Comparison of ENCODE assay signal across 8 cellular contexts in the genomic region with DNA sequence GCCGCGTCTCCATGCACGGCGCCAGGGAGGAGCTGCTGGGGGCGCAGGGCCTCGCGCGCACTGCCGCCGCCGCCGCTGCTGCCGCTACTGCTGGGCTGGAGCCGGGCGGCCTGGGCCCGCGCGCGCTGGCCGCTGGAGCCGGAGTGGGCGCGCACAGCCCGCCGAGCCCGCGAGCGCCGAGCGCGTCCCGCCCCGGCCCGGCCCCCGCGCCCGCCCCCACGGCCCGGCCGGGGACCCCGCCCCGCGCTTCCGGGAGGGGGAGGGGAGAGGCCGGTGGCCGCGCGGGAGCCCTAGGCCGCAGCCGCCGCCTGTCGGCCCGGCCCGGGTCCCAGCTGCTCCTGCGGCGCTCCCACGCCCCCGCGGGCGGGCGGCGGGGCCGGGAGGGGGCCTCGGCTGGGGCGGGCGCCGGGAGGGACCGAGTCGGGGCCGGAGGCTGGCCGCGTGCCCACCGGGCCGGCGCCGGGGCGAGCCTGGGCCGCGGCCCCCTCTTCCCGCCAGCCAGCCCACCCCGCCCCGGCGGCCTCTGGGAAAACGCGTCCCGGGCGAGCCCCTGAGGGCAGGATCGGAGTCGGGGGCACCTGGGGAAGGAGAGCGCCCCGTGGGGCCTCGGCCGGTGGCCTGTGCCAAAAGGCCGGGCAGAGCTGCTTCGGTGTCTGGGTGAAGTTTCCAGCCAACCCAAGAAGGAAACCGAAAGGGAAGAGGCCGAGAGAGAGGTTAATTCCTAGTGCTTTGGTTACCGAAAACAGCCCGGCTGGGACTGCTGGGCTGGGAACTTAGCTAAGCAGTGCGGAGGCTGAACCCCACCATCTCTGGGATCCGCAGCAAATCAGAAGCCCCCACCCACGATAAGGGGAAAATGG. TPM values are rescaled to one million over a fixed set of nuclear protein-coding genes. Genes with fewer than 3 reads are reported as not detected.
A peak's percentile ranks its signal among the peaks of the same experiment; 100 is the strongest.
DNase-seq lines count a peak whose midpoint lies in the region; ATAC-seq and TF ChIP-seq lines count a peak whose summit lies in the region.

A gene (minus strand): TSS at position 145 of the 860 bp plus-strand sequence. CDS start 321 bp downstream, outside the sequence.

- no peak for TF ChIP-seq POLR2A in esophagus muscularis mucosa (IDR thresholded peaks at IDR 0.05; ENCODE audit: low read depth)

- no peaks in the 10 kb centered on the region for H3K9me2 ChIP-seq in OCI-LY1 (ENCODE audit: low read depth, low read length)

- peaks cover 40% of the 10 kb centered on the region for H3K79me2 ChIP-seq in OCI-LY1 (ENCODE audit: insufficient read depth, low read length)

- H3K9me3 Mint-ChIP-seq in CD14-positive monocyte: no peaks in the 10 kb centered on the region

- H3K36me3 Mint-ChIP-seq in CD14-positive monocyte: peaks cover 6 to 7% of the 10 kb centered on the region in 2 donors

- H3K4me3 ChIP-seq in OCI-LY1 (ENCODE audit: low read depth, low read length, poor library complexity, severe bottlenecking) (peak within 1 kb of the TSS; percentile 83), esophagus muscularis mucosa (peak within 1 kb of the TSS; percentile 75 to 99 (median 88)), muscle layer of duodenum (ENCODE audit: low read depth in 1 of 2, low read length in 2 of 2) (peak within 1 kb of the TSS; percentile 92 to 97), subcutaneous abdominal adipose tissue (ENCODE audit: low read depth in 1 of 5, low read length in 5 of 5) (peak within 1 kb of the TSS; percentile 78 to 91 (median 86))

- DNase-seq in CD14-positive monocyte (ENCODE audit: low spot score) (no peak), activated T-helper 1 cell treated with Interleukin-2 at 50 U/mL for 16 hours (ENCODE audit: low read depth) (peak; percentile 51), esophagus muscularis mucosa (ENCODE audit: extremely low spot score) (no peak)

- H3K9ac ChIP-seq in OCI-LY1 (ENCODE audit: low read length) (peak within 1 kb of the TSS; percentile 81), subcutaneous abdominal adipose tissue (ENCODE audit: low read length in 5 of 5) (peak within 1 kb of the TSS; percentile 78 to 96 (median 93))

- H3F3A ChIP-seq in OCI-LY1 (ENCODE audit: insufficient read depth, low read length): peaks cover 8% of the 10 kb centered on the region; the same call in 1 of the 2 replicates

- no peak for TF ChIP-seq EP300 in esophagus muscularis mucosa (IDR thresholded peaks at IDR 0.05)

- peak within 1 kb of the TSS; percentile 95 for H3K4me2 ChIP-seq in OCI-LY1 (ENCODE audit: low read length)

- ATAC-seq in GM19025 (IDR thresholded peaks at IDR 0.05; ENCODE audit: low read depth, unreplicated experiment) (peak; percentile 68), HG03159 (IDR thresholded peaks at IDR 0.05; ENCODE audit: unreplicated experiment) (peak; percentile 63)

- no peaks in the 10 kb centered on the region for H3K36me3 ChIP-seq in OCI-LY1 (ENCODE audit: insufficient read depth, low read length)
- H3K36me3 ChIP-seq in esophagus muscularis mucosa: no peaks in the 10 kb centered on the region
- H3K36me3 ChIP-seq in muscle layer of duodenum (ENCODE audit: control insufficient read depth in 1 of 2, insufficient read depth in 2 of 2, low read length in 2 of 2): no peaks in the 10 kb centered on the region
- H3K36me3 ChIP-seq in subcutaneous abdominal adipose tissue (ENCODE audit: control insufficient read depth in 5 of 5, insufficient read depth in 5 of 5, low read length in 5 of 5): no peaks in the 10 kb centered on the region

- TF ChIP-seq CTCF in CD14-positive monocyte (IDR thresholded peaks at IDR 0.05): no peak
- TF ChIP-seq CTCF in OCI-LY1 (IDR thresholded peaks at IDR 0.05; ENCODE audit: low read length): no peak
- no peak for TF ChIP-seq CTCF in esophagus muscularis mucosa (IDR thresholded peaks at IDR 0.05)

- 2% methylated on average over 15 of the region's 102 CpGs for WGBS in esophagus muscularis mucosa

- H4K20me1 ChIP-seq in OCI-LY1 (ENCODE audit: insufficient read depth, low read length): no peaks in the 10 kb centered on the region

- H3K4me1 Mint-ChIP-seq in CD14-positive monocyte: peaks cover 53% of the 10 kb centered on the region

- H3K27me3 ChIP-seq in OCI-LY1 (ENCODE audit: insufficient read depth, low read length) (no peaks in the 10 kb centered on the region), esophagus muscularis mucosa (no peaks in the 10 kb centered on the region), muscle layer of duodenum (ENCODE audit: low read depth, low read length) (no peaks in the 10 kb centered on the region), subcutaneous abdominal adipose tissue (ENCODE audit: control insufficient read depth in 5 of 5, insufficient read depth in 4 of 5, low read length in 5 of 5) (no peaks in the 10 kb centered on the region)

- intact Hi-C loops in CD14-positive monocyte (cut with micrococcal nuclease) (loop anchor here in 1 of 2 donors (1.0 to 10.0 kb wide), 4 partner anchors 8 to 648 kb away; no protein-coding TSS in a partner anchor), esophagus muscularis mucosa (cut with DNase I) (loop anchor here (2.0 to 5.0 kb wide), 2 partner anchors 80 to 124 kb away; no protein-coding TSS in a partner anchor)

- peak within 1 kb of the TSS; percentile 90 to 97 for H3K4me3 Mint-ChIP-seq in CD14-positive monocyte

- peak within 1 kb of the TSS; percentile 70 for H2AFZ ChIP-seq in OCI-LY1 (ENCODE audit: low read length)

- peak within 1 kb of the TSS; percentile 97 to 99 (median 98) for H3K27ac Mint-ChIP-seq in CD14-positive monocyte

- peaks cover 41% of the 10 kb centered on the region for H3K4me1 ChIP-seq in OCI-LY1 (ENCODE audit: insufficient read depth, low read length, severe bottlenecking)
- H3K4me1 ChIP-seq in esophagus muscularis mucosa: peaks cover 42 to 61% (median 50%) of the 10 kb centered on the region in 4 donors
- peaks cover 12 to 35% of the 10 kb centered on the region in 2 donors for H3K4me1 ChIP-seq in muscle layer of duodenum (ENCODE audit: control insufficient read depth in 1 of 2, insufficient read depth in 2 of 2, low read length in 2 of 2)
- H3K4me1 ChIP-seq in subcutaneous abdominal adipose tissue (ENCODE audit: control insufficient read depth in 5 of 5, insufficient read depth in 5 of 5, low read length in 5 of 5): peaks cover 7 to 36% (median 33%) of the 10 kb centered on the region in 5 donors

- H3K27me3 Mint-ChIP-seq in CD14-positive monocyte (ENCODE audit: low read depth in 3 of 3): peaks cover 0 to 1% (median 0%) of the 10 kb centered on the region in 3 donors

- H3K27ac ChIP-seq in OCI-LY1 (ENCODE audit: low read depth, low read length, poor library complexity, severe bottlenecking): peak within 1 kb of the TSS; percentile 87
- peak within 1 kb of the TSS; percentile 90 to 99 (median 99) for H3K27ac ChIP-seq in esophagus muscularis mucosa (replicated peaks in 1 of 4)
- peak within 1 kb of the TSS; percentile 98 for H3K27ac ChIP-seq in muscle layer of duodenum (ENCODE audit: low read length)
- H3K27ac ChIP-seq in subcutaneous abdominal adipose tissue (ENCODE audit: low read depth, low read length): peak within 1 kb of the TSS; percentile 93

- H3K9me3 ChIP-seq in OCI-LY1 (ENCODE audit: low read length) (no peaks in the 10 kb centered on the region), esophagus muscularis mucosa (no peaks in the 10 kb centered on the region), muscle layer of duodenum (ENCODE audit: control insufficient read depth in 1 of 2, low read length in 2 of 2) (no peaks in the 10 kb centered on the region), subcutaneous abdominal adipose tissue (ENCODE audit: control insufficient read depth in 5 of 5, low read length in 5 of 5) (no peaks in the 10 kb centered on the region)

RNA-seq across cellular contexts. Expression of the gene that starts here (rescaled TPM):
- 10 to 100 TPM; 14.2 to 28.9 TPM for polyA plus RNA-seq in CD14-positive monocyte
- 100 to 1,000 TPM in 2 of 4 donors, 10 to 100 TPM in 2; 61.9 to 108 (median 96.7) TPM for total RNA-seq in esophagus muscularis mucosa
